1 cellular context compared by ENCODE assay signal in genomic region chr18:48836806-48837615, GRCh38.
TF ChIP-seq lines count a peak whose summit lies in the region.

No MANE protein-coding gene starts in this region.

TF ChIP-seq in IMR-90, 13 proteins besides CTCF, POLR2A, EP300 and RAD21:
- TF ChIP-seq MAFK (IDR thresholded peaks at IDR 0.05; ENCODE audit: low read depth, low read length) (no peak), BHLHE40 (IDR thresholded peaks at IDR 0.05; ENCODE audit: low read depth, low read length) (no peak), SMC3 (IDR thresholded peaks at IDR 0.05; ENCODE audit: low read depth, low read length) (no peak), CHD1 (IDR thresholded peaks at IDR 0.05; ENCODE audit: low read depth, low read length) (no peak), MAZ (IDR thresholded peaks at IDR 0.05; ENCODE audit: borderline replicate concordance, low read depth, low read length) (no peak)
- TF ChIP-seq, protein P1, sequence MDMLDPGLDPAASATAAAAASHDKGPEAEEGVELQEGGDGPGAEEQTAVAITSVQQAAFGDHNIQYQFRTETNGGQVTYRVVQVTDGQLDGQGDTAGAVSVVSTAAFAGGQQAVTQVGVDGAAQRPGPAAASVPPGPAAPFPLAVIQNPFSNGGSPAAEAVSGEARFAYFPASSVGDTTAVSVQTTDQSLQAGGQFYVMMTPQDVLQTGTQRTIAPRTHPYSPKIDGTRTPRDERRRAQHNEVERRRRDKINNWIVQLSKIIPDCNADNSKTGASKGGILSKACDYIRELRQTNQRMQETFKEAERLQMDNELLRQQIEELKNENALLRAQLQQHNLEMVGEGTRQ (IDR thresholded peaks at IDR 0.05; ENCODE audit: low read depth, low read length), result no peak
- TF ChIP-seq, protein P2, sequence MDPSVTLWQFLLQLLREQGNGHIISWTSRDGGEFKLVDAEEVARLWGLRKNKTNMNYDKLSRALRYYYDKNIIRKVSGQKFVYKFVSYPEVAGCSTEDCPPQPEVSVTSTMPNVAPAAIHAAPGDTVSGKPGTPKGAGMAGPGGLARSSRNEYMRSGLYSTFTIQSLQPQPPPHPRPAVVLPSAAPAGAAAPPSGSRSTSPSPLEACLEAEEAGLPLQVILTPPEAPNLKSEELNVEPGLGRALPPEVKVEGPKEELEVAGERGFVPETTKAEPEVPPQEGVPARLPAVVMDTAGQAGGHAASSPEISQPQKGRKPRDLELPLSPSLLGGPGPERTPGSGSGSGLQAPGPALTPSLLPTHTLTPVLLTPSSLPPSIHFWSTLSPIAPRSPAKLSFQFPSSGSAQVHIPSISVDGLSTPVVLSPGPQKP (IDR thresholded peaks at IDR 0.05; ENCODE audit: borderline replicate concordance, low read depth, low read length), result no peak
